ENCODE assay signal across 8 cellular contexts in genomic region chr7:2760098-2760889, GRCh38.
DNase-seq lines count a peak whose midpoint lies in the region; ATAC-seq and TF ChIP-seq lines count a peak whose summit lies in the region.

No MANE protein-coding gene starts in this region.

- peaks cover under 1% of the 10 kb centered on the region for H3K9me3 Mint-ChIP-seq in activated naive CD8-positive, alpha-beta T cell treated with anti-CD3 and anti-CD28 coated beads, Interleukin-2, amount 10 ng/mL, durations not matched to agents 7 days and 5 days
- H3K9me3 Mint-ChIP-seq in activated naive CD8-positive, alpha-beta T cell treated with anti-CD3 and anti-CD28 coated beads, Interleukin-2, amount 50 U/mL, for 24 hours, result no peaks in the 10 kb centered on the region

- in situ Hi-C loops in astrocyte of the cerebellum (cut with HindIII; ENCODE audit: low sequenced_read_pairs), result no loop called here

- H3K4me3 Mint-ChIP-seq in activated naive CD8-positive, alpha-beta T cell treated with anti-CD3 and anti-CD28 coated beads, Interleukin-2, amount 10 ng/mL, durations not matched to agents 7 days and 5 days, result no peak overlapping the region
- no peak overlapping the region for H3K4me3 Mint-ChIP-seq in activated naive CD8-positive, alpha-beta T cell treated with anti-CD3 and anti-CD28 coated beads, Interleukin-2, amount 50 U/mL, for 24 hours

- DNase-seq in activated naive CD8-positive, alpha-beta T cell treated with anti-CD3 and anti-CD28 coated beads, Interleukin-2, amount 10 ng/mL, durations not matched to agents 7 days and 5 days, result no peak
- DNase-seq in activated naive CD8-positive, alpha-beta T cell treated with anti-CD3 and anti-CD28 coated beads, Interleukin-2, amount 50 U/mL, for 24 hours, result no peak
- DNase-seq in NCI-H2029 treated with DMSO at 0.1 percent for 48 hours (lab: John Stamatoyannopoulos, UW), result peak; percentile 87
- no peak for DNase-seq in astrocyte of the cerebellum (ENCODE audit: low read depth)
- DNase-seq in iPS-NIHi11 (ENCODE audit: low spot score), result peak; percentile 72
- no peak for DNase-seq in NCI-H2081 treated with DMSO at 0.1 percent for 48 hours (lab: John Stamatoyannopoulos, UW)

- no peaks in the 10 kb centered on the region for H3K27me3 ChIP-seq in skeletal muscle tissue (ENCODE audit: control insufficient read depth in 3 of 3, insufficient read depth in 3 of 3, low read length in 3 of 3)

- H3K36me3 ChIP-seq in skeletal muscle tissue (ENCODE audit: control insufficient read depth in 3 of 3, insufficient read depth in 3 of 3, low read length in 3 of 3), result no peaks in the 10 kb centered on the region

- no peaks in the 10 kb centered on the region for H3K9me3 ChIP-seq in skeletal muscle tissue (ENCODE audit: control insufficient read depth in 3 of 3, low read length in 3 of 3)

- no peak overlapping the region for H3K27ac Mint-ChIP-seq in activated naive CD8-positive, alpha-beta T cell treated with anti-CD3 and anti-CD28 coated beads, Interleukin-2, amount 10 ng/mL, durations not matched to agents 7 days and 5 days
- H3K27ac Mint-ChIP-seq in activated naive CD8-positive, alpha-beta T cell treated with anti-CD3 and anti-CD28 coated beads, Interleukin-2, amount 50 U/mL, for 24 hours, result no peak overlapping the region

- ATAC-seq in activated naive CD8-positive, alpha-beta T cell treated with anti-CD3 and anti-CD28 coated beads, Interleukin-2, amount 10 ng/mL, durations not matched to agents 7 days and 5 days (ENCODE audit: low read depth), result peak; percentile 31
- no peak for ATAC-seq in activated naive CD8-positive, alpha-beta T cell treated with anti-CD3 and anti-CD28 coated beads, Interleukin-2, amount 50 U/mL, for 24 hours
- ATAC-seq in HG03159 (IDR thresholded peaks at IDR 0.05; ENCODE audit: unreplicated experiment), result no peak

- peaks cover 12% of the 10 kb centered on the region for H3K36me3 Mint-ChIP-seq in activated naive CD8-positive, alpha-beta T cell treated with anti-CD3 and anti-CD28 coated beads, Interleukin-2, amount 10 ng/mL, durations not matched to agents 7 days and 5 days
- peaks cover 16% of the 10 kb centered on the region for H3K36me3 Mint-ChIP-seq in activated naive CD8-positive, alpha-beta T cell treated with anti-CD3 and anti-CD28 coated beads, Interleukin-2, amount 50 U/mL, for 24 hours (ENCODE audit: low read depth)

- no peak overlapping the region for H3K4me3 ChIP-seq in astrocyte of the cerebellum (ENCODE audit: low read depth, low read length)
- H3K4me3 ChIP-seq in skeletal muscle tissue (ENCODE audit: low read length in 3 of 3), result peak overlapping the region; percentile 38 to 77 (median 64)

- peaks cover 60 to 64% (median 63%) of the 10 kb centered on the region in 3 donors for H3K4me1 ChIP-seq in skeletal muscle tissue (ENCODE audit: control insufficient read depth in 3 of 3, insufficient read depth in 3 of 3, low read length in 3 of 3)

- TF ChIP-seq CTCF in astrocyte of the cerebellum (IDR thresholded peaks at IDR 0.05; ENCODE audit: low read depth, low read length, missing control alignments), result peak; percentile 61

- H3K9ac ChIP-seq in skeletal muscle tissue (ENCODE audit: low read depth in 1 of 3, low read length in 3 of 3), result peak overlapping the region; percentile 24 to 78 (median 61)

- peak overlapping the region; percentile 81 for H3K27ac ChIP-seq in skeletal muscle tissue (ENCODE audit: low read depth, low read length)

- no peaks in the 10 kb centered on the region for H3K27me3 Mint-ChIP-seq in activated naive CD8-positive, alpha-beta T cell treated with anti-CD3 and anti-CD28 coated beads, Interleukin-2, amount 10 ng/mL, durations not matched to agents 7 days and 5 days
- H3K27me3 Mint-ChIP-seq in activated naive CD8-positive, alpha-beta T cell treated with anti-CD3 and anti-CD28 coated beads, Interleukin-2, amount 50 U/mL, for 24 hours, result no peaks in the 10 kb centered on the region

- POLR2A ChIA-PET in activated naive CD8-positive, alpha-beta T cell treated with anti-CD3 and anti-CD28 coated beads, Interleukin-2, amount 10 ng/mL, durations not matched to agents 7 days and 5 days (lab: Charles Lee), result no interaction called here

- H3K4me1 Mint-ChIP-seq in activated naive CD8-positive, alpha-beta T cell treated with anti-CD3 and anti-CD28 coated beads, Interleukin-2, amount 10 ng/mL, durations not matched to agents 7 days and 5 days, result peaks cover 27% of the 10 kb centered on the region
- peaks cover 42% of the 10 kb centered on the region for H3K4me1 Mint-ChIP-seq in activated naive CD8-positive, alpha-beta T cell treated with anti-CD3 and anti-CD28 coated beads, Interleukin-2, amount 50 U/mL, for 24 hours

Comparison
In these comparisons a context has a peak if more than half of its experiments do, and no peak if none do; other contexts are left out.
1. DNase-seq: peak in NCI-H2029 treated with DMSO at 0.1 percent for 48 hours (single experiment) and iPS-NIHi11 (single experiment); none in activated naive CD8-positive, alpha-beta T cell treated with anti-CD3 and anti-CD28 coated beads, Interleukin-2, amount 10 ng/mL, durations not matched to agents 7 days and 5 days (single experiment), activated naive CD8-positive, alpha-beta T cell treated with anti-CD3 and anti-CD28 coated beads, Interleukin-2, amount 50 U/mL, for 24 hours (single experiment), astrocyte of the cerebellum (single experiment) and NCI-H2081 treated with DMSO at 0.1 percent for 48 hours (single experiment).